Comparison of ENCODE assay signal across 8 cellular contexts in the genomic region with DNA sequence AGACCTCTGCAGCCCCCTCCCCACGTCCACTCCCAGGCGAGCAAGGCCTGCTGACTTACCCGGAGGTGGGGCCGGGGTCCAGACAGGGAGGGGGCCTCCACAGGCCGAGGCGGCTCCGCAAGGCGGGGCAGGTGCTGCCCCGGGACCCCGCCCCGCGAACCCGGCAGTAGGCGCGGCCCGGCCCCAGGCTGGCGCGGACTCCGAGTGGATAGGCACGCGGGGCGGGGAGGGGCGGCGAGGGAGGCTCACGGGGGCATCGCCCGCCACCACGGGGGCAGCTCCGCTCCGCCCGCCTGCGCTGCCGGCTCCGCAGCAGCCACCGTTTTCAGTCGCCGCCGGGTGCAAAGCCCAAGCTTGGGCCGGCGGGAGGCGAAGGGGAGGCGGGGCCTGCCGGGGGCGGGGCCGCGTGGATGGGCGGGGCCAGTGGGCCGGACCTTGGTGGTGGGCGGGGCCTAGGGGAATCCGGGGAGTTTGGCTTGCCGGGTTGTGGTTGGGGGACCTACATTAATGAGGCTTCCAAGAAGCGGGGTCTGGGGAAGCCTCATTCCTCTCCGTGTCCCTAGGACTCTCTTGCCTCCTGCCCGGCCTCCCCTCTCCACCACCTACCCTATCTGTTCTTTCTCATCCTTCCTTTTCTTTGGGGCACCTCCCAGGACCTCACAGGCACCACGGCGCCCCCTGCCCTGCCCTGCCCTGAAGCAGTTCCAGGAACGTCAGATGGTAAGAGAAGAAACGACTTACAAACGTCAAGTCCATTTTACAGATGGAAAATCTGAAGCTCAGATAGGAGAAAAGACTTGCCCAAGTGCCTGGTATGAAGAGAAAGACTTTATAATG. TPM values are rescaled to one million over a fixed set of nuclear protein-coding genes. Genes with fewer than 3 reads are reported as not detected.
A peak's percentile ranks its signal among the peaks of the same experiment; 100 is the strongest.
DNase-seq lines count a peak whose midpoint lies in the region; ATAC-seq and TF ChIP-seq lines count a peak whose summit lies in the region.

A gene (minus strand): TSS at position 348 of the 837 bp plus-strand sequence. CDS start 23,757 bp downstream, outside the sequence.

- no peaks in the 10 kb centered on the region for H3K27me3 ChIP-seq in right lobe of liver

- TF ChIP-seq POLR2A in GM18505 (IDR thresholded peaks at IDR 0.05; ENCODE audit: borderline replicate concordance, extremely low read depth, insufficient read depth, insufficient read length) (no peak), right lobe of liver (IDR thresholded peaks at IDR 0.05) (peak; percentile 16)

- DNase-seq in NCI-H2227 (lab: John Stamatoyannopoulos, UW; ENCODE audit: unreplicated experiment): peak; percentile 83
- DNase-seq in activated CD4-positive, alpha-beta T cell treated with anti-CD3 and anti-CD28 coated beads for 48 hours: peak; percentile 88
- peak; percentile 85 to 89 (median 85) for DNase-seq in right lobe of liver
- peak; percentile 74 to 87 for DNase-seq in stimulated activated CD4-positive, alpha-beta T cell treated with anti-CD3 and anti-CD28 coated beads, Interleukin-4, amount 100 ng/mL, for 48 hours (ENCODE audit: low read depth in 2 of 2)

- peak within 1 kb of the TSS; percentile 57 to 70 (median 69) for H3K4me3 ChIP-seq in right lobe of liver

- no peaks in the 10 kb centered on the region for H3K9me3 ChIP-seq in right lobe of liver

- peak; percentile 72 for ATAC-seq in GM18505 (IDR thresholded peaks at IDR 0.05; ENCODE audit: unreplicated experiment)
- peak; percentile 76 for ATAC-seq in HG03066 (IDR thresholded peaks at IDR 0.05; ENCODE audit: low read depth, unreplicated experiment)
- ATAC-seq in right lobe of liver: peak; percentile 90 to 96 (median 93)

- peaks cover 0 to 11% (median 0%) of the 10 kb centered on the region in 4 donors for H3K4me1 ChIP-seq in right lobe of liver

- H3K36me3 ChIP-seq in right lobe of liver: no peaks in the 10 kb centered on the region

- 3% methylated on average over 12 of the region's 59 CpGs for WGBS in right lobe of liver (ENCODE audit: insufficient coverage, low coverage, low lambda C conversion rate, missing lambda C conversion rate)

- H3K27ac ChIP-seq in 22Rv1 (peak within 1 kb of the TSS; percentile 63), cingulate gyrus (ENCODE audit: low read depth, low read length) (peak within 1 kb of the TSS; percentile 39), right lobe of liver (no peak within 1 kb of the TSS)

- intact Hi-C loops in right lobe of liver (cut with DNase I): no loop called here

- TF ChIP-seq CTCF in 22Rv1 (IDR thresholded peaks at IDR 0.05): no peak
- TF ChIP-seq CTCF in right lobe of liver (IDR thresholded peaks at IDR 0.05): no peak

RNA-seq across cellular contexts. Expression of the gene that starts here (rescaled TPM):
- total RNA-seq in right lobe of liver: 1 to 10 TPM in 2 of 6 experiments, under 1 TPM in 4; 0.35 to 1.4 (median 0.45) TPM

Comparison
In these comparisons a context has a peak if more than half of its experiments do, and no peak if none do; other contexts are left out.
1. H3K27ac ChIP-seq: peak in 22Rv1 (single experiment) and cingulate gyrus (single experiment); none in right lobe of liver (0 of 3).
2. Peak in every context shown above with its lines, with median percentiles within 50 percentile points of each other: ATAC-seq and DNase-seq.